12 cellular contexts compared by ENCODE assay signal in the genomic region with DNA sequence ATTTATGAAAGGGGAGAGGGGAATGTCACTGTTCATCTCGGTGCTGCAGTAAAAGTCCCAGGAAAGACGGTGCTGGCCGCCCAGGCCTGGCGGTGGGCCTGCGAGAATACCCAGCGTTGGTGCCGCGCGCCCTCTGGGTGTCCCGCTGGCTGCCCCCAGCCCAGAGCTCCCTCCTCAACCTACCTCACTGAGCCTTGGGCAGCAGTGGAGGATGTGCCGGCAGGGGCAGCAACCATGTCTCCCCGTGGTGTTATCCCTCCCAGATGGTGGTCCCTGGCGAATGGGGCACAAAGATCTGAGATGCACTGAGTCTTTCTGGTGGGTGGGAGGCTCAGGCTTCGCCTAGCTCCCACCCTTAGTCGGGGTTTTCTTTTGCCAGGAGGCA. TPM values are rescaled to one million over a fixed set of nuclear protein-coding genes. Genes with fewer than 3 reads are reported as not detected.
DNase-seq lines count a peak whose midpoint lies in the region; ATAC-seq and TF ChIP-seq lines count a peak whose summit lies in the region.
"Had no signal": no experiment of that assay in that cellular context is flagged by ENCODE, and none has a peak within 500 bp of the region (broad histone marks: within the 10 kb centered on the region; RNA-seq: fewer than 3 reads in every experiment).

No MANE protein-coding gene starts in this region.

- H3K27me3 Mint-ChIP-seq in stimulated activated naive CD8-positive, alpha-beta T cell treated with anti-CD3 and anti-CD28 coated beads, Interleukin-15, Interleukin-2, amounts not matched to agents 100 ng/mL and 50 ng/mL, for 24 hours: peaks cover 68% of the 10 kb centered on the region
- peaks cover 78% of the 10 kb centered on the region for H3K27me3 Mint-ChIP-seq in chondrocyte (ENCODE audit: low read depth)
- H3K27me3 Mint-ChIP-seq in naive thymus-derived CD8-positive, alpha-beta T cell: peaks cover 25 to 58% (median 46%) of the 10 kb centered on the region in 5 donors

- TF ChIP-seq CTCF in chondrocyte (IDR thresholded peaks at IDR 0.05): no peak

- no peak overlapping the region for H3K27ac Mint-ChIP-seq in stimulated activated naive CD8-positive, alpha-beta T cell treated with anti-CD3 and anti-CD28 coated beads, Interleukin-15, Interleukin-2, amounts not matched to agents 100 ng/mL and 50 ng/mL, for 24 hours
- H3K27ac Mint-ChIP-seq in chondrocyte (ENCODE audit: unreplicated experiment): no peak overlapping the region
- peak overlapping the region in 2 of 10 donors; percentile 88 to 98 for H3K27ac Mint-ChIP-seq in naive thymus-derived CD8-positive, alpha-beta T cell

- no peaks in the 10 kb centered on the region for H3K9me3 Mint-ChIP-seq in stimulated activated naive CD8-positive, alpha-beta T cell treated with anti-CD3 and anti-CD28 coated beads, Interleukin-15, Interleukin-2, amounts not matched to agents 100 ng/mL and 50 ng/mL, for 24 hours
- no peaks in the 10 kb centered on the region for H3K9me3 Mint-ChIP-seq in chondrocyte (ENCODE audit: low read depth)
- H3K9me3 Mint-ChIP-seq in naive thymus-derived CD8-positive, alpha-beta T cell: no peaks in the 10 kb centered on the region

- H3K36me3 Mint-ChIP-seq in stimulated activated naive CD8-positive, alpha-beta T cell treated with anti-CD3 and anti-CD28 coated beads, Interleukin-15, Interleukin-2, amounts not matched to agents 100 ng/mL and 50 ng/mL, for 24 hours (ENCODE audit: low read depth): no peaks in the 10 kb centered on the region
- H3K36me3 Mint-ChIP-seq in chondrocyte (ENCODE audit: low read depth): peaks cover 5% of the 10 kb centered on the region
- peaks cover 0 to 5% (median 0%) of the 10 kb centered on the region in 3 donors for H3K36me3 Mint-ChIP-seq in naive thymus-derived CD8-positive, alpha-beta T cell

- POLR2A ChIA-PET in naive thymus-derived CD8-positive, alpha-beta T cell (lab: Charles Lee): no interaction called here

- peaks cover 32% of the 10 kb centered on the region for H3K4me1 Mint-ChIP-seq in stimulated activated naive CD8-positive, alpha-beta T cell treated with anti-CD3 and anti-CD28 coated beads, Interleukin-15, Interleukin-2, amounts not matched to agents 100 ng/mL and 50 ng/mL, for 24 hours (ENCODE audit: low read depth)
- H3K4me1 Mint-ChIP-seq in chondrocyte (ENCODE audit: low read depth): peaks cover 13% of the 10 kb centered on the region
- H3K4me1 Mint-ChIP-seq in naive thymus-derived CD8-positive, alpha-beta T cell: peaks cover 17 to 35% (median 29%) of the 10 kb centered on the region in 4 donors

- ATAC-seq in stimulated activated naive CD8-positive, alpha-beta T cell treated with anti-CD3 and anti-CD28 coated beads, Interleukin-15, Interleukin-2, amounts not matched to agents 100 U/mL and 50 U/mL, for 24 hours: no peak
- peak; percentile 20 to 45 for ATAC-seq in naive thymus-derived CD8-positive, alpha-beta T cell
- ATAC-seq in HG03565 (IDR thresholded peaks at IDR 0.05; ENCODE audit: unreplicated experiment): no peak
- ATAC-seq: HCT116 had no signal

- DNase-seq in stimulated activated naive CD8-positive, alpha-beta T cell treated with anti-CD3 and anti-CD28 coated beads, Interleukin-15, Interleukin-2, amounts not matched to agents 100 U/mL and 50 U/mL, for 24 hours: no peak
- DNase-seq in chondrocyte (ENCODE audit: low spot score) (no peak), NCI-H146 (lab: John Stamatoyannopoulos, UW) (no peak), middle frontal gyrus (ENCODE audit: extremely low spot score, low spot score) (no peak), NCI-H2029 treated with DMSO at 0.1 percent for 48 hours (lab: John Stamatoyannopoulos, UW) (no peak)
- peak in 1 of 10 donors; percentile 46 for DNase-seq in naive thymus-derived CD8-positive, alpha-beta T cell
- DNase-seq: NCI-H446 treated with DMSO at 0.1 percent for 48 hours had no signal

- H3K4me3 Mint-ChIP-seq in stimulated activated naive CD8-positive, alpha-beta T cell treated with anti-CD3 and anti-CD28 coated beads, Interleukin-15, Interleukin-2, amounts not matched to agents 100 ng/mL and 50 ng/mL, for 24 hours: peak overlapping the region; percentile 82
- peak overlapping the region; percentile 75 for H3K4me3 Mint-ChIP-seq in chondrocyte (ENCODE audit: unreplicated experiment)
- H3K4me3 Mint-ChIP-seq in naive thymus-derived CD8-positive, alpha-beta T cell: peak overlapping the region; percentile 91 to 98 (median 94)

RNA-seq across cellular contexts. Expression of gene TLX1, which starts 9.4 kb away (rescaled TPM):
- total RNA-seq in chondrocyte: not detected in 3 replicates
- not detected for total RNA-seq in naive thymus-derived CD8-positive, alpha-beta T cell
- polyA plus RNA-seq in naive thymus-derived CD8-positive, alpha-beta T cell: not detected
- total RNA-seq: mucosa of gallbladder; T-helper 1 cell treated with Interleukin-12 subunit alpha and Interleukin-12 subunit beta and Interleukin-4 antibody, amounts not matched to agents 30 ng/mL and 1 ng/mL, for 36 hours had no signal

RNA-seq across cellular contexts. Expression of gene KAZALD1, which starts 59.9 kb away (rescaled TPM):
- 18.9 to 43.4 TPM (median 19.8 TPM) in 3 replicates for total RNA-seq in chondrocyte
- total RNA-seq in naive thymus-derived CD8-positive, alpha-beta T cell: not detected
- polyA plus RNA-seq in naive thymus-derived CD8-positive, alpha-beta T cell: not detected

Comparison
In these comparisons a context has a peak if more than half of its experiments do, and no peak if none do; other contexts are left out.
1. ATAC-seq: peak in naive thymus-derived CD8-positive, alpha-beta T cell (2 of 2); none in stimulated activated naive CD8-positive, alpha-beta T cell treated with anti-CD3 and anti-CD28 coated beads, Interleukin-15, Interleukin-2, amounts not matched to agents 100 U/mL and 50 U/mL, for 24 hours (single experiment) and HG03565 (single experiment).
2. RNA of gene KAZALD1, which starts 59.9 kb away (total RNA-seq): 18.9 to 43.4 TPM in chondrocyte; not detected in naive thymus-derived CD8-positive, alpha-beta T cell; every median in the first group is over 10 times any median in the second.
3. Peak in every context shown above with its lines, with median percentiles within 50 percentile points of each other: H3K4me3 Mint-ChIP-seq.